8 cellular contexts compared by ENCODE assay signal in the genomic region with DNA sequence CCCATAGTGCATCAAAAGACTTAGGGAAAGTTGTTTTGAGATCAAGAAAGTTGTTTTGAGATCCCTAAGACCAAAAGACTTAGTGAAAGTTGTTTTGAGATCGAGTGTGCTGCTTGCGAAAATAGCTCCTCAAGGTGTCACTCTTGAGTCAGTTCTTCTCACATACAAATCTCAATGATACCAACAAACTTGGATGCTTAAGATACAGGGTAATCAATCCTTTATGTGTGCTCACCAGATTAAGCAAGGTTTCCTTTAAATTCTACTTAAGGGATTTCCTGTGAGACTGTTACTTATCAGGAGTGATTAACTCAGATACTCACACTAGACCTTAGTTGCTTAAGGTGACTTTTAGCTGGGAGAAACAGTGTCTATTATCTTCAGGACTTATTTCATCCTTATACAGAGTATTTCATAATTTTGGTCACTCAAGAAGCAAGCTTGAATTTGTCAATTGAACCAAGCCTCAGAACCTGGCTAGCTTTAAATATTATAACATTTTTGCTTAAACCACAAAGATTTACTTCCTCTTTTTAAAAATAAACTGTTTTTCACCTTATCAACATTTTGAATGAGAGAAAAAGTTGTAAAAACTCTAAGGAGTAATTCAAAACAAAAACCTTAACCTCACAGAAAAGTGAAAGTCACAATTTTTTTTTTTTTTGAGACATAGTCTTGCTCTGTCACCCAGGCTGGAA. TPM values are rescaled to one million over a fixed set of nuclear protein-coding genes. Genes with fewer than 3 reads are reported as not detected.
DNase-seq lines count a peak whose midpoint lies in the region; ATAC-seq and TF ChIP-seq lines count a peak whose summit lies in the region.

No MANE protein-coding gene starts in this region.

- H3K9ac ChIP-seq in skeletal muscle satellite cell (ENCODE audit: low read depth, low read length) = no peak overlapping the region

- ATAC-seq in HG03196 (IDR thresholded peaks at IDR 0.05; ENCODE audit: unreplicated experiment) = peak; percentile 61
- ATAC-seq in activated naive CD8-positive, alpha-beta T cell treated with anti-CD3 and anti-CD28 coated beads, Interleukin-2, amount 10 ng/mL, durations not matched to agents 7 days and 5 days (ENCODE audit: low read depth) = no peak

- H3K4me1 ChIP-seq in skeletal muscle satellite cell (ENCODE audit: control insufficient read depth, insufficient read depth, low read length) = no peaks in the 10 kb centered on the region

- POLR2A ChIA-PET in AG04449 (lab: Yijun Ruan, JAX) = no interaction called here
- POLR2A ChIA-PET in activated naive CD8-positive, alpha-beta T cell treated with anti-CD3 and anti-CD28 coated beads, Interleukin-2, amount 10 ng/mL, durations not matched to agents 7 days and 5 days (lab: Charles Lee) = interaction anchor here (0.6 to 1.0 kb wide), 2 partner anchors 185 kb away, joined by 4 read pairs; no protein-coding TSS in a partner anchor

- H3K27me3 Mint-ChIP-seq in activated naive CD8-positive, alpha-beta T cell treated with anti-CD3 and anti-CD28 coated beads, Interleukin-2, amount 10 ng/mL, durations not matched to agents 7 days and 5 days = no peaks in the 10 kb centered on the region

- H3K4me3 Mint-ChIP-seq in activated naive CD8-positive, alpha-beta T cell treated with anti-CD3 and anti-CD28 coated beads, Interleukin-2, amount 10 ng/mL, durations not matched to agents 7 days and 5 days = peak overlapping the region; percentile 39

- peak overlapping the region; percentile 47 for H3K4me2 ChIP-seq in skeletal muscle satellite cell (ENCODE audit: low read length)

- no peaks in the 10 kb centered on the region for H3K9me3 ChIP-seq in skeletal muscle satellite cell (replicated peaks; ENCODE audit: low read length)

- H3K27me3 ChIP-seq in skeletal muscle satellite cell (ENCODE audit: control insufficient read depth, insufficient read depth, low read length) = peaks cover 48% of the 10 kb centered on the region

- no peaks in the 10 kb centered on the region for H3K36me3 Mint-ChIP-seq in activated naive CD8-positive, alpha-beta T cell treated with anti-CD3 and anti-CD28 coated beads, Interleukin-2, amount 10 ng/mL, durations not matched to agents 7 days and 5 days

- no peaks in the 10 kb centered on the region for H3K36me3 ChIP-seq in skeletal muscle satellite cell (ENCODE audit: insufficient read depth, low read length)

- CTCF ChIA-PET in AG04449 (lab: Yijun Ruan, JAX) = interaction anchor here (0.6 to 10.6 kb wide), 62 partner anchors 8 to 297 kb away, joined by 3 to 433 read pairs (median 5); a partner anchor contains a TSS

- no peak for DNase-seq in AG04449 (ENCODE audit: low read depth, low spot score)
- peak; percentile 57 for DNase-seq in GF-D8 (lab: John Stamatoyannopoulos, UW)
- DNase-seq in NCI-H748 (lab: John Stamatoyannopoulos, UW; ENCODE audit: unreplicated experiment) = peak; percentile 88
- DNase-seq in activated naive CD8-positive, alpha-beta T cell treated with anti-CD3 and anti-CD28 coated beads, Interleukin-2, amount 10 ng/mL, durations not matched to agents 7 days and 5 days = no peak
- DNase-seq in hepatic stellate cell (ENCODE audit: low spot score) = peak; percentile 22
- DNase-seq in NCI-H1048 (lab: John Stamatoyannopoulos, UW) = no peak

- H3K9me3 Mint-ChIP-seq in activated naive CD8-positive, alpha-beta T cell treated with anti-CD3 and anti-CD28 coated beads, Interleukin-2, amount 10 ng/mL, durations not matched to agents 7 days and 5 days = no peaks in the 10 kb centered on the region

- no peak overlapping the region for H3K4me3 ChIP-seq in AG04449 (ENCODE audit: low read depth, low read length)
- no peak overlapping the region for H3K4me3 ChIP-seq in skeletal muscle satellite cell (ENCODE audit: low read length)

- H3K4me1 Mint-ChIP-seq in activated naive CD8-positive, alpha-beta T cell treated with anti-CD3 and anti-CD28 coated beads, Interleukin-2, amount 10 ng/mL, durations not matched to agents 7 days and 5 days = peaks cover 6% of the 10 kb centered on the region

- peak overlapping the region; percentile 30 for H3K27ac Mint-ChIP-seq in activated naive CD8-positive, alpha-beta T cell treated with anti-CD3 and anti-CD28 coated beads, Interleukin-2, amount 10 ng/mL, durations not matched to agents 7 days and 5 days

- peak; percentile 65 for TF ChIP-seq CTCF in AG04449 (IDR thresholded peaks at IDR 0.05; ENCODE audit: insufficient read depth, low read length, missing control alignments)

RNA-seq across cellular contexts. Expression of a gene that starts 8.0 kb away (rescaled TPM):
- total RNA-seq in activated naive CD8-positive, alpha-beta T cell treated with anti-CD3 and anti-CD28 coated beads, Interleukin-2, amount 10 ng/mL, durations not matched to agents 7 days and 5 days = 10 to 100 TPM; 22.4 to 22.8 TPM
- total RNA-seq in skeletal muscle satellite cell (2012; rRNA removed) = 18.3 and 19.0 TPM in 2 replicates

RNA-seq across cellular contexts. Expression of a gene that starts 56.2 kb away (rescaled TPM):
- 10 to 100 TPM; 71.3 to 74.6 TPM for total RNA-seq in activated naive CD8-positive, alpha-beta T cell treated with anti-CD3 and anti-CD28 coated beads, Interleukin-2, amount 10 ng/mL, durations not matched to agents 7 days and 5 days
- 41.6 and 48.7 TPM in 2 replicates for total RNA-seq in skeletal muscle satellite cell (2012; rRNA removed)

Comparison
In these comparisons a context has a peak if more than half of its experiments do, and no peak if none do; other contexts are left out.
1. DNase-seq: peak in GF-D8 (single experiment), NCI-H748 (single experiment) and hepatic stellate cell (single experiment); none in AG04449 (single experiment), activated naive CD8-positive, alpha-beta T cell treated with anti-CD3 and anti-CD28 coated beads, Interleukin-2, amount 10 ng/mL, durations not matched to agents 7 days and 5 days (single experiment) and NCI-H1048 (single experiment).